Comparison of ENCODE assay signal across 25 cellular contexts in the genomic region with DNA sequence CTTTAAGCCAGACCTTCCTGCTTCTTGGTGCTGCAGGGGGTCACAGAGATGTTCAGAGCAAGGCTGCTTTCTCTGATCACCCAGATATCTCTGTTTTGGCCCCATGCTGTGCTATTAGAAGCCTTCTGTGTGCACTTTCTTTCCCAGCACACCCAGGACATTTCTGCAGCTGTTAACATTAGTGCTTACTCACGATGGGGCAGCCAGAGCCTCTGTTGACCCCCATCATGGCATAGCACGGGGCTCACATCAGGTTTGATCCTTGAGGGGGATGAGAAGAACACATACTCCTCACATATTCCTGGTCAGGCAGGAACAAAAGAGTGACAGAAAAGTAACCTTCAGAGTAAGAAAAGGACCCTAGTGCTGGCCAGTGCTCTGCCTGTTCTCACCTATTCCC. TPM values are rescaled to one million over a fixed set of nuclear protein-coding genes. Genes with fewer than 3 reads are reported as not detected.
DNase-seq lines count a peak whose midpoint lies in the region; ATAC-seq and TF ChIP-seq lines count a peak whose summit lies in the region.
"Had no signal": no experiment of that assay in that cellular context is flagged by ENCODE, and none has a peak within 500 bp of the region (broad histone marks: within the 10 kb centered on the region; RNA-seq: fewer than 3 reads in every experiment).

No MANE protein-coding gene starts in this region.

- H3K9ac ChIP-seq in Loucy (ENCODE audit: low read depth, low read length, poor library complexity, severe bottlenecking) = peak overlapping the region; percentile 75
- no peak overlapping the region for H3K9ac ChIP-seq in mesendoderm (ENCODE audit: low read length)

- H3K27ac ChIP-seq in right cardiac atrium (ENCODE audit: low read length) (peak overlapping the region; percentile 25), mesendoderm (ENCODE audit: low read depth, low read length) (no peak overlapping the region)
- H3K27ac ChIP-seq: A549, Peyer's patch, SJSA1 had no signal

- DNase-seq in right cardiac atrium (no peak), Right ventricle myocardium inferior (ENCODE audit: missing footprints) (no peak), mesendoderm (peak; percentile 55), KBM-7 (no peak), ecto neural progenitor cell (ENCODE audit: low spot score) (no peak), HCEC 1CT (no peak)
- no peak for DNase-seq in activated naive CD4-positive, alpha-beta T cell treated with Interleukin-2 at 50 U/mL for 16 hours
- DNase-seq: CD4-positive, alpha-beta memory T cell; DND-41; IMR-90; MM.1S; NCI-H1092; NCI-H1436; NCI-H2029 treated with DMSO at 0.1 percent for 48 hours; NCI-H226; NCI-H510A treated with DMSO at 0.1 percent for 48 hours; NCI-H748 treated with DMSO at 0.1 percent for 48 hours; Peyer's patch had no signal

- H2AFZ ChIP-seq in Loucy (ENCODE audit: low read length) = peak overlapping the region; percentile 88

- H3K36me3 ChIP-seq in Loucy (ENCODE audit: insufficient read depth, low read length) = no peaks in the 10 kb centered on the region
- no peaks in the 10 kb centered on the region for H3K36me3 ChIP-seq in mesendoderm (ENCODE audit: control insufficient read depth, insufficient read depth, low read length)
- H3K36me3 ChIP-seq: HAP-1, Peyer's patch, SJSA1 had no signal

- H3K4me3 ChIP-seq in right cardiac atrium (ENCODE audit: low read length) = no peak overlapping the region
- peak overlapping the region; percentile 66 for H3K4me3 ChIP-seq in Loucy (ENCODE audit: low read length, poor library complexity, severe bottlenecking)
- no peak overlapping the region for H3K4me3 ChIP-seq in mesendoderm (ENCODE audit: low read length)
- H3K4me3 ChIP-seq: A549, GM12878, HAP-1, Peyer's patch, SJSA1 had no signal

- H3K9me2 ChIP-seq in Loucy (replicated peaks; ENCODE audit: low read depth, low read length) = no peaks in the 10 kb centered on the region

- H3K79me2 ChIP-seq in Loucy (ENCODE audit: insufficient read depth, low read length) (no peaks in the 10 kb centered on the region), mesendoderm (ENCODE audit: control insufficient read depth, insufficient read depth, low read length) (no peaks in the 10 kb centered on the region)

- no peaks in the 10 kb centered on the region for H3K79me1 ChIP-seq in mesendoderm (ENCODE audit: low read length)

- no peak overlapping the region for H4K5ac ChIP-seq in mesendoderm (ENCODE audit: low read length)

- H3K27me3 ChIP-seq in right cardiac atrium (ENCODE audit: control insufficient read depth, insufficient read depth) (no peaks in the 10 kb centered on the region), Loucy (ENCODE audit: insufficient read depth, low read length, poor library complexity, severe bottlenecking) (no peaks in the 10 kb centered on the region), mesendoderm (ENCODE audit: insufficient read depth, low read length, poor library complexity) (no peaks in the 10 kb centered on the region)
- H3K27me3 ChIP-seq: Peyer's patch, SJSA1 had no signal

- ATAC-seq in right cardiac atrium (no peak), Right ventricle myocardium inferior (no peak)
- ATAC-seq: GM12878 had no signal

- 57% methylated on average over 2 of the region's 2 CpGs for WGBS in right cardiac atrium
- no CpG with 5 or more reads among the region's 2 CpGs for WGBS in mesendoderm (ENCODE audit: extremely low coverage, insufficient coverage, low lambda C conversion rate)

- no peak overlapping the region for H2BK15ac ChIP-seq in mesendoderm (replicated peaks; ENCODE audit: low read depth)

- H3K9me3 ChIP-seq in right cardiac atrium (ENCODE audit: control insufficient read depth, low read length) (no peaks in the 10 kb centered on the region), Loucy (ENCODE audit: insufficient read depth, low read depth, low read length) (no peaks in the 10 kb centered on the region)
- H3K9me3 ChIP-seq: A549, HAP-1, Peyer's patch, SJSA1 had no signal

- no peak overlapping the region for H3K23ac ChIP-seq in mesendoderm (ENCODE audit: low read length)

- H3K56ac ChIP-seq in mesendoderm (ENCODE audit: low read length) = peak overlapping the region; percentile 52

- no peak overlapping the region for H3K18ac ChIP-seq in mesendoderm (ENCODE audit: low read length)

- H2BK5ac ChIP-seq in mesendoderm (ENCODE audit: low read length) = no peak overlapping the region

- H4K8ac ChIP-seq in mesendoderm (ENCODE audit: low read depth, low read length) = no peak overlapping the region

- H2BK120ac ChIP-seq in mesendoderm (ENCODE audit: low read depth, low read length) = no peak overlapping the region

- no peaks in the 10 kb centered on the region for H4K20me1 ChIP-seq in Loucy (ENCODE audit: insufficient read depth, low read length, poor library complexity, severe bottlenecking)

- H3K4me2 ChIP-seq in Loucy (ENCODE audit: low read depth, low read length, poor library complexity, severe bottlenecking) = peak overlapping the region; percentile 89
- H3K4me2 ChIP-seq in mesendoderm (ENCODE audit: low read length) = no peak overlapping the region
- H3K4me2 ChIP-seq: A549 had no signal

- intact Hi-C loops in right cardiac atrium (cut with DNase I) = no loop called here
- intact Hi-C loops in Right ventricle myocardium inferior (cut with DNase I) = no loop called here

- in situ Hi-C loops in KBM-7 (cut with MboI; ENCODE audit: low pct_unique_long_range_greater_than_20kb, low sequenced_read_pairs) = no loop called here

- H3F3A ChIP-seq in Loucy (ENCODE audit: low read depth) = peaks cover 8% of the 10 kb centered on the region; the same call in 1 of the 2 replicates

- H2AK5ac ChIP-seq in mesendoderm (ENCODE audit: low read length) = no peak overlapping the region

- no peak for TF ChIP-seq CTCF in Loucy (conservative IDR thresholded peaks at IDR 0.05; ENCODE audit: low read length)

- H3K4me1 ChIP-seq in right cardiac atrium (ENCODE audit: control insufficient read depth, insufficient read depth, low read length) (peaks cover 5% of the 10 kb centered on the region), Loucy (ENCODE audit: insufficient read depth, low read length, poor library complexity, severe bottlenecking) (peaks cover 35% of the 10 kb centered on the region), mesendoderm (ENCODE audit: control insufficient read depth, low read depth, low read length) (peaks cover 7% of the 10 kb centered on the region)
- H3K4me1 ChIP-seq: HAP-1, Peyer's patch had no signal

- H3K4ac ChIP-seq in mesendoderm (ENCODE audit: low read depth, low read length) = no peak overlapping the region

RNA-seq across cellular contexts. Expression of a gene that starts 9.4 kb away (rescaled TPM):
- total RNA-seq in right cardiac atrium = 1 to 10 TPM in 3 of 4 donors, under 1 TPM in 1; 0.64 to 2.2 (median 1.6) TPM
- polyA plus RNA-seq in right cardiac atrium = 1.0 TPM
- total RNA-seq in Right ventricle myocardium inferior = 1.7 TPM
- not detected for polyA plus RNA-seq in mesendoderm (2013, experiment 1 of 2)
- not detected for polyA plus RNA-seq in mesendoderm (2013, experiment 2 of 2)
- total RNA-seq: GM12878, IMR-90, OCI-LY7, Peyer's patch, SJSA1 had no signal
- polyA plus RNA-seq: A549, BJ, GM12878, IMR-90 had no signal

RNA-seq across cellular contexts. Expression of a gene that starts 27.5 kb away (rescaled TPM):
- total RNA-seq in right cardiac atrium (100 to 1,000 TPM; 235 to 420 (median 330) TPM), Right ventricle myocardium inferior (458 TPM)
- 187 TPM for polyA plus RNA-seq in right cardiac atrium
- 31.0 TPM for polyA plus RNA-seq in mesendoderm (2013, experiment 1 of 2)
- 30.1 TPM for polyA plus RNA-seq in mesendoderm (2013, experiment 2 of 2)
